In the genomic region with DNA sequence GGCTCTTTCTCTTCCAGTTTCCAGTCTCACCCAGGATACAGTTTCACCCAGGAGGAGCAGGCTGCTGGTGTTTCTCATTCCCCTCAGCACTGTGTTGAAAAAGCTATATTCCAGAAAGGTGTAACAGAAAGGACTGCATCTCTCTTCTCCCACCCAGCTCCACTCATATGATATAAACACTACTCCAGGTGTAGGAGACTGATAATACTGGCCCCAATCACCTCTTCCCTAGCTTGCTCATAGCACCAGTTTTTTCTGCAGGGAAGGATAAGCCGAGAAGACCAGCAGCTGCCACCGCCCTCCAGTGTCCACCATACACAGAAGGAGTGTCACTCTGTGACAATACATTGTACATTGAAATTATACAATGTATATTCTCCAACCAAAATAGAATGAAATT, we compare ENCODE assay signal across 8 cellular contexts.
"Had no signal": no experiment of that assay in that cellular context is flagged by ENCODE, and none has a peak within 500 bp of the region (broad histone marks: within the 10 kb centered on the region; RNA-seq: fewer than 3 reads in every experiment).

No MANE protein-coding gene starts in this region.

- H3K4me1 ChIP-seq: HAP-1 had no signal

- H3K4me3 ChIP-seq: GM23248, HAP-1 had no signal

- H3K27ac ChIP-seq: GM23248, HL-60 had no signal

- H3K9me3 ChIP-seq: HAP-1 had no signal

- DNase-seq: GM23248, GOT3, H7, HFFc6 had no signal

- ATAC-seq: HCT116, HepG2 had no signal

- H3K36me3 ChIP-seq: HAP-1 had no signal

- H2AFZ ChIP-seq: GM23248 had no signal
